Comparison of ENCODE assay signal across 9 cellular contexts in the genomic region with DNA sequence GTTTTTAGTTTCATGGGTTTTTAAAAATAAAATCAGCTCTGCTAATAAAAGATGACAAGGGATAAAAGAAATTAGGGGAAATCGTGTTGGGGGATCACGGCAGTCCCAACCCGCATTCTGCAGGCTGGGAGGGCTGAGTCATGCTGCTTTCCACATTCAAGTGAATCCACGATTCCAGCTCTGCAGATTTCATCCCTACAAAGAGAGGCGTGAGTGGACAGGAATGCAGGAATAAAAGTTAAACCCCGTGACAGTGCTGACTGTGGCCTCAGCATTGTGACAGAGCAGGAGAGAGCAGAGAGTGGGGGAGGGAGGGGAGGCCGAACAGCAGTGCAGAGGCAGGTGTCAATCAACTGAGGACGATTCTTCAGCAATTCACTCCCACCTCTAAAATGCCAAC.
DNase-seq lines count a peak whose midpoint lies in the region; ATAC-seq and TF ChIP-seq lines count a peak whose summit lies in the region.
"Had no signal": no experiment of that assay in that cellular context is flagged by ENCODE, and none has a peak within 500 bp of the region (broad histone marks: within the 10 kb centered on the region; RNA-seq: fewer than 3 reads in every experiment).

No MANE protein-coding gene starts in this region.

- peaks cover 2% of the 10 kb centered on the region; the same call in 1 of the 2 replicates for H3K36me3 ChIP-seq in BJ (ENCODE audit: control insufficient read depth, insufficient read depth, low read length)
- peaks cover 0 to 12% of the 10 kb centered on the region in 2 donors for H3K36me3 ChIP-seq in body of pancreas (replicated peaks in 1 of 2; ENCODE audit: insufficient read depth in 1 of 2, low read depth in 2 of 2)

- ATAC-seq in esophagus mucosa (peak; percentile 73), body of pancreas (no peak), GM18517 (IDR thresholded peaks at IDR 0.05; ENCODE audit: unreplicated experiment) (no peak), GM18858 (IDR thresholded peaks at IDR 0.05; ENCODE audit: unreplicated experiment) (no peak)
- ATAC-seq: stimulated activated naive CD8-positive, alpha-beta T cell treated with anti-CD3 and anti-CD28 coated beads, Interleukin-15, Interleukin-2, amounts not matched to agents 100 U/mL and 50 U/mL, for 24 hours had no signal

- H3K27me3 ChIP-seq in BJ (ENCODE audit: control insufficient read depth, insufficient read depth, low read length) = no peaks in the 10 kb centered on the region
- H3K27me3 ChIP-seq in body of pancreas = no peaks in the 10 kb centered on the region

- no peak overlapping the region for H3K4me3 ChIP-seq in BJ (ENCODE audit: low read depth, low read length)
- H3K4me3 ChIP-seq in body of pancreas = no peak overlapping the region

- no peak for TF ChIP-seq POLR2A in body of pancreas (IDR thresholded peaks at IDR 0.05)

- CTCF ChIA-PET in BJ (lab: Yijun Ruan, JAX) = interaction anchor here (0.8 to 1.1 kb wide), 2 partner anchors 9 to 257 kb away, joined by 3 read pairs; no protein-coding TSS in a partner anchor

- H3K27ac ChIP-seq in body of pancreas = no peak overlapping the region

- H3K4me1 ChIP-seq in body of pancreas = no peaks in the 10 kb centered on the region

- DNase-seq in BJ (ENCODE audit: low read depth) (peak; percentile 65), HK-2 (ENCODE audit: unreplicated experiment) (peak; percentile 58), non-pigmented ciliary epithelial cell (ENCODE audit: low read depth) (peak; percentile 68), body of pancreas (no peak), HUDEP-2 (lab: John Stamatoyannopoulos, UW; ENCODE audit: unreplicated experiment in 76 of 76) (no peak)
- DNase-seq: stimulated activated naive CD8-positive, alpha-beta T cell treated with anti-CD3 and anti-CD28 coated beads, Interleukin-15, Interleukin-2, amounts not matched to agents 100 U/mL and 50 U/mL, for 24 hours had no signal

- POLR2A ChIA-PET in BJ (lab: Charles Lee) = interaction anchor here (0.6 kb wide), 1 partner anchor 257 kb away, joined by 3 read pairs; no protein-coding TSS in a partner anchor

- no peaks in the 10 kb centered on the region for H3K9me3 ChIP-seq in body of pancreas

- 72 to 77% methylated on average over 8 of the region's 8 CpGs for WGBS in body of pancreas, 2 donors

- intact Hi-C loops in body of pancreas (cut with DNase I) = no loop called here

- TF ChIP-seq CTCF in BJ (IDR thresholded peaks at IDR 0.05; ENCODE audit: insufficient read depth, low read depth, low read length) = no peak
- no peak for TF ChIP-seq CTCF in body of pancreas (IDR thresholded peaks at IDR 0.05)

Comparison
In these comparisons a context has a peak if more than half of its experiments do, and no peak if none do; other contexts are left out.
1. DNase-seq: peak in BJ (single experiment), HK-2 (single experiment) and non-pigmented ciliary epithelial cell (single experiment); none in body of pancreas (0 of 4) and HUDEP-2 (0 of 76).